ENCODE assay signal across 10 cellular contexts in the genomic region with DNA sequence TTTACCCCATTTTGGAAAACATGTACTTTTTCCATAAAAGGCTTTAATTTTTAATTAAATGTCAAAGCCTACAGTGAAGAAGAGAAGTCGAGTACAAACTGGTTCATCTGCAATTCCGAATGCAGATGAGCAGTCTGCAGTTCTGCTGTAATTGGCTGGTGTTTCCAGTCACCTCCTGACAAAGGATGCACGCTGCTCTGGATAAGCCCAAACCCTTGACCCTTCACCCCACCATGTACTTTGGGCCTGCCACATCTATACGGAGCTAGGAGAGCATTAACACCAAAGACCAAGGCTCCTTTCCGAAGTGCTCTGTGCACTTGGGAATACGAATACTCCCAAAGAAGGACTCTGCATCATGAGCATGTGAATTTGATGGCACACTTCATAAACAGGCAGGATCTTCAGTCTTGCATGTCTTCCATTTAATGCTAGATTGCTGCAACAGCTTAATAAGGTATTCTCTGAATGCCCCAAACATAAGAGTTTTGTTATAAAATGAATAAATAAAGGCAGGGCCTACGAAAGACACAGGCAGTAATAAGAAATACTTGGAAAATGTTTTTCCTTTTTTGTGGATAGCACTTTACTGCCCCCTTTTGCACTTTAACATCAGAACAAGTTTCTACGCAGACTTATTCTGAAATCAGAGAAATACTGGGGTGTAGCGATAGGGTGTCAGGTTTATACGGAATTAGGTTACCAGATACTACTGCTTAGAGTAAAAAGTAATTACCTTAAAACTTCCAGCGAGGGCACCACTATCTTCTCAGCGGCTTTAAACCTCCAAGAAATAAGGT. TPM values are rescaled to one million over a fixed set of nuclear protein-coding genes. Genes with fewer than 3 reads are reported as not detected.
DNase-seq lines count a peak whose midpoint lies in the region; ATAC-seq, FAIRE-seq and TF ChIP-seq lines count a peak whose summit lies in the region.
"Had no signal": no experiment of that assay in that cellular context is flagged by ENCODE, and none has a peak within 500 bp of the region (broad histone marks: within the 10 kb centered on the region; RNA-seq: fewer than 3 reads in every experiment).

No MANE protein-coding gene starts in this region.

- H3K9ac ChIP-seq in neuronal stem cell (ENCODE audit: low read depth, low read length, poor library complexity) = no peak overlapping the region

- 44 to 55% (median 48%) methylated on average over 12 of the region's 12 CpGs for WGBS in stomach, 5 donors
- WGBS in neuronal stem cell (ENCODE audit: extremely low coverage in 2 of 2, insufficient read length in 2 of 2, insufficient replicate concordance in 1 of 2), 2 donors = no CpG with 5 or more reads among the region's 12 CpGs

- H3K14ac ChIP-seq in neuronal stem cell (ENCODE audit: low read length) = no peak overlapping the region

- no peak overlapping the region for H2AK5ac ChIP-seq in neuronal stem cell (ENCODE audit: low read depth, low read length)

- TF ChIP-seq EP300 in stomach (IDR thresholded peaks at IDR 0.05) = no peak

- no peak overlapping the region for H3K18ac ChIP-seq in neuronal stem cell (ENCODE audit: low read length)

- no peaks in the 10 kb centered on the region for H3K9me3 ChIP-seq in HEK293 (ENCODE audit: control insufficient read depth, insufficient read depth, low read depth, low read length)
- no peaks in the 10 kb centered on the region for H3K9me3 ChIP-seq in lower lobe of right lung
- no peaks in the 10 kb centered on the region for H3K9me3 ChIP-seq in stomach
- H3K9me3 ChIP-seq in neuronal stem cell (replicated peaks in 1 of 2; ENCODE audit: control insufficient read depth in 2 of 2, insufficient read depth in 1 of 2, low read depth in 1 of 2, low read length in 2 of 2) = peaks cover 0 to 20% of the 10 kb centered on the region in 2 donors

- H3K4ac ChIP-seq in neuronal stem cell (ENCODE audit: low read length) = no peak overlapping the region

- no peak for TF ChIP-seq POLR2A in stomach (IDR thresholded peaks at IDR 0.05)

- H2AFZ ChIP-seq in neuronal stem cell (ENCODE audit: low read length) = no peak overlapping the region

- H4K91ac ChIP-seq in neuronal stem cell (ENCODE audit: low read depth, low read length, poor library complexity) = no peak overlapping the region

- H3K4me1 ChIP-seq in HEK293 (ENCODE audit: control insufficient read depth, insufficient read depth, low read length) (peaks cover 29% of the 10 kb centered on the region), lower lobe of right lung (peaks cover 45% of the 10 kb centered on the region), stomach (peaks cover 11 to 48% (median 21%) of the 10 kb centered on the region in 4 donors), neuronal stem cell (ENCODE audit: control insufficient read depth in 2 of 2, insufficient read depth in 1 of 2, low read depth in 1 of 2, low read length in 2 of 2) (peaks cover 20 to 21% of the 10 kb centered on the region in 2 donors)

- H3K36me3 ChIP-seq in HEK293 (ENCODE audit: control insufficient read depth in 2 of 2, insufficient read depth in 1 of 2, low read length in 2 of 2) (peaks cover 0 to 4% of the 10 kb centered on the region in 2 experiments; a peak in 1 of 3 replicates), bronchial epithelial cell (ENCODE audit: control insufficient read depth, insufficient read depth, low read length) (peaks cover 4% of the 10 kb centered on the region), lower lobe of right lung (no peaks in the 10 kb centered on the region), stomach (no peaks in the 10 kb centered on the region), neuronal stem cell (replicated peaks in 1 of 2; ENCODE audit: control insufficient read depth in 2 of 2, insufficient read depth in 2 of 2, low read length in 2 of 2) (peaks cover 7 to 98% of the 10 kb centered on the region in 2 donors)

- no peak for FAIRE-seq in bronchial epithelial cell (lab: Jason Lieb, UNC)

- no peak overlapping the region for H3K4me2 ChIP-seq in neuronal stem cell (ENCODE audit: insufficient read depth, low read length, poor library complexity, severe bottlenecking)

- intact Hi-C loops in lower lobe of right lung (cut with DNase I) (no loop called here), stomach (cut with DNase I; ENCODE audit: low total_unique reads) (loop anchor here (10.0 kb wide), 1 partner anchor 436 kb away; no protein-coding TSS in a partner anchor)

- no peak overlapping the region for H3K4me3 ChIP-seq in HEK293 (ENCODE audit: low read depth, low read length)
- no peak overlapping the region for H3K4me3 ChIP-seq in bronchial epithelial cell (ENCODE audit: low read depth, low read length)
- no peak overlapping the region for H3K4me3 ChIP-seq in lower lobe of right lung
- no peak overlapping the region for H3K4me3 ChIP-seq in stomach
- H3K4me3 ChIP-seq in neuronal stem cell (ENCODE audit: low read length in 2 of 2) = no peak overlapping the region

- H2BK15ac ChIP-seq in neuronal stem cell (ENCODE audit: low read length) = no peak overlapping the region

- no peak overlapping the region for H2BK120ac ChIP-seq in neuronal stem cell (ENCODE audit: low read depth, low read length)

- ATAC-seq in lower lobe of right lung = peak; percentile 40 to 51
- ATAC-seq: T-helper 17 cell had no signal

- DNase-seq in AG09319 (ENCODE audit: extremely low read depth, low read depth) = no peak
- DNase-seq in bronchial epithelial cell (ENCODE audit: low read depth) = no peak
- DNase-seq in lower lobe of right lung = no peak
- DNase-seq in RKO (ENCODE audit: low spot score) = no peak
- no peak for DNase-seq in stomach
- DNase-seq in neuronal stem cell (ENCODE audit: low spot score) = no peak
- DNase-seq in GM19240 (ENCODE audit: insufficient read length, low spot score) = no peak
- DNase-seq: KG1, T-helper 17 cell had no signal

- CTCF ChIA-PET in HEK293 (lab: Yijun Ruan, JAX) = interaction anchor here (0.6 kb wide), 1 partner anchor 1004 kb away, joined by 3 read pairs; no protein-coding TSS in a partner anchor

- peak; percentile 33 for TF ChIP-seq CTCF in AG09319 (IDR thresholded peaks at IDR 0.05; ENCODE audit: low read depth, low read length)
- TF ChIP-seq CTCF in HEK293 (tag by site-specific recombination; IDR thresholded peaks at IDR 0.05) = no peak
- TF ChIP-seq CTCF in bronchial epithelial cell (IDR thresholded peaks at IDR 0.05; ENCODE audit: insufficient read depth, low read length, severe bottlenecking) = peak; percentile 21
- TF ChIP-seq CTCF in lower lobe of right lung (IDR thresholded peaks at IDR 0.05) = peak; percentile 25
- TF ChIP-seq CTCF in stomach (IDR thresholded peaks at IDR 0.05) = peak in 2 of 7 experiments; percentile 13 to 16

- H3K27ac ChIP-seq in HEK293 (ENCODE audit: extremely low read depth, low read depth, low read length) (0 out of 2 replicates have a peak overlapping the region, but pooled peaks have one; percentile 20), lower lobe of right lung (peak overlapping the region; percentile 48), stomach (no peak overlapping the region), neuronal stem cell (replicated peaks; ENCODE audit: low read length) (no peak overlapping the region)

- H2BK5ac ChIP-seq in neuronal stem cell (ENCODE audit: low read length) = no peak overlapping the region

- no peaks in the 10 kb centered on the region for H3K27me3 ChIP-seq in bronchial epithelial cell (ENCODE audit: control insufficient read depth, insufficient read depth, low read length)
- H3K27me3 ChIP-seq in lower lobe of right lung (ENCODE audit: low read depth) = no peaks in the 10 kb centered on the region
- H3K27me3 ChIP-seq in stomach = no peaks in the 10 kb centered on the region
- H3K27me3 ChIP-seq in neuronal stem cell (ENCODE audit: control insufficient read depth in 3 of 3, insufficient read depth in 3 of 3, low read depth in 1 of 3, low read length in 3 of 3) = no peaks in the 10 kb centered on the region

- peaks cover 3% of the 10 kb centered on the region for H3K79me1 ChIP-seq in neuronal stem cell (ENCODE audit: low read depth, low read length)

- no peak overlapping the region for H2BK12ac ChIP-seq in neuronal stem cell (ENCODE audit: low read length)

- no peak overlapping the region for H4K8ac ChIP-seq in neuronal stem cell (ENCODE audit: low read depth, low read length)

- H3K23ac ChIP-seq in neuronal stem cell (ENCODE audit: low read depth, low read length, poor library complexity) = no peak overlapping the region

- POLR2A ChIA-PET in HEK293 (lab: Yijun Ruan, JAX) = no interaction called here

TF ChIP-seq in HEK293, 187 proteins besides CTCF, POLR2A, EP300 and RAD21 (continues in another document):
- TF ChIP-seq ZNF555 (tag by site-specific recombination; conservative IDR thresholded peaks at IDR 0.05) (no peak), EGR2 (tag by site-specific recombination; IDR thresholded peaks at IDR 0.05; ENCODE audit: low read depth) (no peak), ZNF561 (tag by site-specific recombination; IDR thresholded peaks at IDR 0.05; ENCODE audit: borderline replicate concordance) (no peak), ZNF596 (tag by site-specific recombination; IDR thresholded peaks at IDR 0.05) (no peak)

RNA-seq across cellular contexts. Expression of a gene that starts 15.1 kb away (rescaled TPM):
- total RNA-seq in bronchial epithelial cell (11.3 and 23.2 TPM in 2 replicates), lower lobe of right lung (47.0 TPM), stomach (10 to 100 TPM; 11.6 to 48.7 (median 19.0) TPM)
- polyA plus RNA-seq in stomach = 1 to 10 TPM; 3.0 to 7.3 (median 7.2) TPM
- polyA plus RNA-seq in neuronal stem cell (2013, experiment 1 of 2) = 41.2 TPM
- polyA plus RNA-seq in neuronal stem cell (2013, experiment 2 of 2) = 42.0 TPM

RNA-seq across cellular contexts. Expression of a gene that starts 47.5 kb away (rescaled TPM):
- total RNA-seq in bronchial epithelial cell (31.9 and 48.4 TPM in 2 replicates), lower lobe of right lung (108 TPM), stomach (100 to 1,000 TPM in 4 of 5 donors, 10 to 100 TPM in 1; 78.2 to 321 (median 129) TPM)
- 10 to 100 TPM; 16.6 to 88.6 (median 17.9) TPM for polyA plus RNA-seq in stomach
- 248 TPM for polyA plus RNA-seq in neuronal stem cell (2013, experiment 1 of 2)
- 251 TPM for polyA plus RNA-seq in neuronal stem cell (2013, experiment 2 of 2)

Comparison
In these comparisons a context has a peak if more than half of its experiments do, and no peak if none do; other contexts are left out.
1. H3K27ac ChIP-seq: peak in HEK293 (single experiment) and lower lobe of right lung (single experiment); none in stomach (0 of 5) and neuronal stem cell (single experiment).